In genomic region chr21:43864313-43864805, GRCh38 we compare ENCODE assay signal across 8 cellular contexts. TPM values are rescaled to one million over a fixed set of nuclear protein-coding genes. Genes with fewer than 3 reads are reported as not detected.
DNase-seq lines count a peak whose midpoint lies in the region; ATAC-seq, FAIRE-seq and TF ChIP-seq lines count a peak whose summit lies in the region.

No MANE protein-coding gene starts in this region.

- no peaks in the 10 kb centered on the region for H3K36me3 ChIP-seq in body of pancreas (replicated peaks in 1 of 2; ENCODE audit: insufficient read depth in 1 of 2, low read depth in 2 of 2)

- H3K4me1 ChIP-seq in body of pancreas = peaks cover 55% of the 10 kb centered on the region

- DNase-seq in AG10803 (ENCODE audit: low read depth) = peak; percentile 45
- peak; percentile 48 for DNase-seq in GM19240 (ENCODE audit: insufficient read length, low spot score)
- peak; percentile 93 for DNase-seq in RPMI8226
- peak; percentile 80 to 88 (median 82) for DNase-seq in body of pancreas
- DNase-seq in islet precursor cell = peak; percentile 61
- DNase-seq in stimulated activated CD4-positive, alpha-beta T cell treated with anti-CD3 and anti-CD28 coated beads, Interleukin-2, amount 100 ng/mL, for 24 hours = peak; percentile 46 to 57
- no peak for DNase-seq in RCC 7860 (ENCODE audit: low spot score)
- no peak for DNase-seq in middle frontal gyrus (ENCODE audit: extremely low spot score, low spot score)

- FAIRE-seq in RCC 7860 (lab: Jason Lieb, UNC) = no peak

- H3K27me3 ChIP-seq in body of pancreas = no peaks in the 10 kb centered on the region

- H3K27ac ChIP-seq in body of pancreas = peak overlapping the region; percentile 81 to 96 (median 88)

- intact Hi-C loops in body of pancreas (cut with DNase I) = no loop called here

- H3K4me3 ChIP-seq in AG10803 (ENCODE audit: low read length) (peak overlapping the region; percentile 54), body of pancreas (peak overlapping the region; percentile 14 to 34)

- no peaks in the 10 kb centered on the region for H3K9me3 ChIP-seq in body of pancreas

- TF ChIP-seq CTCF in AG10803 (conservative IDR thresholded peaks at IDR 0.05; ENCODE audit: low read length) (no peak), body of pancreas (IDR thresholded peaks at IDR 0.05) (no peak)

- peak; percentile 74 for ATAC-seq in body of pancreas

- 0% methylated on average over 1 to 51 of the region's 61 CpGs for WGBS in body of pancreas, 2 donors

- peak; percentile 68 to 90 (median 86) for TF ChIP-seq POLR2A in body of pancreas (IDR thresholded peaks at IDR 0.05)

RNA-seq across cellular contexts. Expression of gene AGPAT3, which starts 0.7 kb away (rescaled TPM):
- total RNA-seq in body of pancreas = 10 to 100 TPM; 21.8 to 39.2 TPM

Comparison
In these comparisons a context has a peak if more than half of its experiments do, and no peak if none do; other contexts are left out.
1. DNase-seq: peak in AG10803 (single experiment), GM19240 (single experiment), RPMI8226 (single experiment), body of pancreas (4 of 4), islet precursor cell (single experiment) and stimulated activated CD4-positive, alpha-beta T cell treated with anti-CD3 and anti-CD28 coated beads, Interleukin-2, amount 100 ng/mL, for 24 hours (2 of 2); none in RCC 7860 (single experiment) and middle frontal gyrus (single experiment).